In genomic region chr17:45431531-45432404, GRCh38 we compare ENCODE assay signal across 8 cellular contexts. TPM values are rescaled to one million over a fixed set of nuclear protein-coding genes. Genes with fewer than 3 reads are reported as not detected.
DNase-seq lines count a peak whose midpoint lies in the region; ATAC-seq and TF ChIP-seq lines count a peak whose summit lies in the region.

No MANE protein-coding gene starts in this region.

- H3K9me2 ChIP-seq in OCI-LY7 (ENCODE audit: insufficient read depth, low read length), result no peaks in the 10 kb centered on the region

- H3K4me1 Mint-ChIP-seq in natural killer cell, result peaks cover 13 to 36% of the 10 kb centered on the region in 2 donors

- peak overlapping the region; percentile 74 to 83 for H3K27ac Mint-ChIP-seq in natural killer cell

- no TSS peak for BruUV-seq in OCI-LY7 (replicated peaks; lab: Mats Ljungman, UMichigan)

- H4K20me1 ChIP-seq in OCI-LY7 (ENCODE audit: insufficient read depth, low read length), result no peaks in the 10 kb centered on the region

- no peak for TF ChIP-seq CTCF in AG04449 (IDR thresholded peaks at IDR 0.05; ENCODE audit: insufficient read depth, low read length, missing control alignments)
- no peak for TF ChIP-seq CTCF in OCI-LY7 (conservative IDR thresholded peaks at IDR 0.05; ENCODE audit: low read length)
- TF ChIP-seq CTCF in natural killer cell (IDR thresholded peaks at IDR 0.05), result no peak

- DNase-seq in AG04449 (ENCODE audit: low read depth, low spot score) (no peak), HPDE6-E6E7 (ENCODE audit: extremely low spot score) (peak; percentile 91), OCI-LY7 (ENCODE audit: low spot score) (peak; percentile 59), activated T-cell treated with anti-CD3 and anti-CD28 coated beads for 4 hours (peak; percentile 44), natural killer cell (peak; percentile 65), stromal cell of bone marrow (ENCODE audit: low read depth) (peak; percentile 19)

- H3K9me3 ChIP-seq in OCI-LY7 (ENCODE audit: low read length), result no peaks in the 10 kb centered on the region

- H3K9me3 Mint-ChIP-seq in natural killer cell, result no peaks in the 10 kb centered on the region

- in situ Hi-C loops in GM18951 (cut with MboI; ENCODE audit: low sequenced_read_pairs, unreplicated experiment), result loop anchor here (10.0 kb wide), 1 partner anchor 153 kb away; no protein-coding TSS in a partner anchor

- no peaks in the 10 kb centered on the region for H3K27me3 Mint-ChIP-seq in natural killer cell (ENCODE audit: low read depth in 2 of 2)

- H3K4me3 Mint-ChIP-seq in natural killer cell, result peak overlapping the region; percentile 93

- ATAC-seq in esophagus mucosa (peak; percentile 72), natural killer cell (peak; percentile 72 to 77 (median 72))

- peaks cover 41% of the 10 kb centered on the region for H3K4me1 ChIP-seq in OCI-LY7 (ENCODE audit: insufficient read depth, low read length, poor library complexity, severe bottlenecking)

- peak overlapping the region; percentile 23; the same call in 1 of the 2 replicates for H2AFZ ChIP-seq in OCI-LY7 (ENCODE audit: low read length)

- H3K4me2 ChIP-seq in OCI-LY7 (ENCODE audit: low read length), result peak overlapping the region; percentile 73

- no peaks in the 10 kb centered on the region for H3K36me3 ChIP-seq in OCI-LY7 (ENCODE audit: insufficient read depth, low read length)

- intact Hi-C loops in OCI-LY7 (cut with micrococcal nuclease; ENCODE audit: unreplicated experiment), result no loop called here
- intact Hi-C loops in natural killer cell (cut with micrococcal nuclease), result no loop called here

- no peaks in the 10 kb centered on the region for H3K79me2 ChIP-seq in OCI-LY7 (ENCODE audit: insufficient read depth, low read depth, low read length)

- POLR2A ChIA-PET in AG04449 (lab: Yijun Ruan, JAX), result no interaction called here
- POLR2A ChIA-PET in OCI-LY7 (lab: Charles Lee), result no interaction called here

- peak; percentile 62 for TF ChIP-seq POLR2A in GM18951 (IDR thresholded peaks at IDR 0.05; ENCODE audit: extremely low read depth, insufficient read depth, insufficient read length)

- H3K36me3 Mint-ChIP-seq in natural killer cell, result no peaks in the 10 kb centered on the region

- H3K4me3 ChIP-seq in AG04449 (ENCODE audit: low read depth, low read length), result peak overlapping the region; percentile 52
- H3K4me3 ChIP-seq in OCI-LY7 (ENCODE audit: low read depth, low read length, poor library complexity, severe bottlenecking), result peak overlapping the region; percentile 61

- no peak overlapping the region for H3K27ac ChIP-seq in OCI-LY7 (ENCODE audit: low read depth, low read length, poor library complexity, severe bottlenecking)

- CTCF ChIA-PET in AG04449 (lab: Yijun Ruan, JAX) (no interaction called here), OCI-LY7 (lab: Charles Lee; ENCODE audit: unreplicated experiment) (no interaction called here)

RNA-seq across cellular contexts. Expression of gene ARHGAP27, which starts 0.9 kb away (rescaled TPM):
- 55.5 and 66.1 TPM in 2 replicates for total RNA-seq in OCI-LY7 (2014; rRNA removed; shearing (Covaris generic))
- total RNA-seq in OCI-LY7 (2022) (56.8 and 62.7 TPM in 2 replicates), esophagus mucosa (69.0 TPM), natural killer cell (100 to 1,000 TPM; 125 to 141 (median 126) TPM)

RNA-seq across cellular contexts. Expression of gene PLEKHM1, which starts 58.8 kb away (rescaled TPM):
- 6.5 and 11.8 TPM in 2 replicates for total RNA-seq in OCI-LY7 (2014; rRNA removed; shearing (Covaris generic))
- total RNA-seq in OCI-LY7 (2022) (29.3 and 36.7 TPM in 2 replicates), esophagus mucosa (112 TPM), natural killer cell (100 to 1,000 TPM; 140 to 160 (median 158) TPM)
